1 cellular context compared by ENCODE assay signal in genomic region chr15:81666828-81667227, GRCh38.
TF ChIP-seq lines count a peak whose summit lies in the region.

No MANE protein-coding gene starts in this region.

TF ChIP-seq in IMR-90, 13 proteins besides CTCF, POLR2A, EP300 and RAD21 (continued from another document):
- TF ChIP-seq ELK1 (IDR thresholded peaks at IDR 0.05; ENCODE audit: borderline replicate concordance, low read depth, low read length) (no peak), NFE2L2 (IDR thresholded peaks at IDR 0.05; ENCODE audit: low read depth, low read length) (no peak), CHD1 (IDR thresholded peaks at IDR 0.05; ENCODE audit: low read depth, low read length) (no peak), USF2 (IDR thresholded peaks at IDR 0.05; ENCODE audit: low read depth, low read length) (no peak)
